In genomic region chr17:21286771-21287702, GRCh38 we compare ENCODE assay signal across 8 cellular contexts. TPM values are rescaled to one million over a fixed set of nuclear protein-coding genes. Genes with fewer than 3 reads are reported as not detected.
DNase-seq lines count a peak whose midpoint lies in the region; ATAC-seq and TF ChIP-seq lines count a peak whose summit lies in the region.

No MANE protein-coding gene starts in this region.

- peak overlapping the region; percentile 95 for H3K27ac Mint-ChIP-seq in activated naive CD4-positive, alpha-beta T cell treated with anti-CD3 and anti-CD28 coated beads for 36 hours
- H3K27ac Mint-ChIP-seq in activated naive CD4-positive, alpha-beta T cell treated with anti-CD3 and anti-CD28 coated beads, Interleukin-2, amount 10 ng/mL, durations not matched to agents 7 days and 5 days, result peak overlapping the region; percentile 91

- H3K27me3 ChIP-seq in stomach, result no peaks in the 10 kb centered on the region

- H3K4me1 ChIP-seq in stomach, result peaks cover 54 to 86% (median 81%) of the 10 kb centered on the region in 4 donors

- no peak for TF ChIP-seq POLR2A in stomach (IDR thresholded peaks at IDR 0.05)

- 16 to 28% (median 23%) methylated on average over 5 to 9 of the region's 9 CpGs for WGBS in stomach, 5 donors

- no peaks in the 10 kb centered on the region for H3K9me3 Mint-ChIP-seq in activated naive CD4-positive, alpha-beta T cell treated with anti-CD3 and anti-CD28 coated beads for 36 hours
- H3K9me3 Mint-ChIP-seq in activated naive CD4-positive, alpha-beta T cell treated with anti-CD3 and anti-CD28 coated beads, Interleukin-2, amount 10 ng/mL, durations not matched to agents 7 days and 5 days, result no peaks in the 10 kb centered on the region

- peaks cover 60% of the 10 kb centered on the region for H3K4me1 Mint-ChIP-seq in activated naive CD4-positive, alpha-beta T cell treated with anti-CD3 and anti-CD28 coated beads for 36 hours (ENCODE audit: low read depth)
- H3K4me1 Mint-ChIP-seq in activated naive CD4-positive, alpha-beta T cell treated with anti-CD3 and anti-CD28 coated beads, Interleukin-2, amount 10 ng/mL, durations not matched to agents 7 days and 5 days, result peaks cover 45% of the 10 kb centered on the region

- peaks cover 7% of the 10 kb centered on the region for H3K27me3 Mint-ChIP-seq in activated naive CD4-positive, alpha-beta T cell treated with anti-CD3 and anti-CD28 coated beads for 36 hours (ENCODE audit: low read depth)
- H3K27me3 Mint-ChIP-seq in activated naive CD4-positive, alpha-beta T cell treated with anti-CD3 and anti-CD28 coated beads, Interleukin-2, amount 10 ng/mL, durations not matched to agents 7 days and 5 days, result peaks cover 2% of the 10 kb centered on the region

- H3K27ac ChIP-seq in stomach, result peak overlapping the region; percentile 93 to 98 (median 98)

- ATAC-seq in left colon (peak; percentile 49), HG03097 (IDR thresholded peaks at IDR 0.05; ENCODE audit: low FRiP score, unreplicated experiment) (no peak), HG03354 (IDR thresholded peaks at IDR 0.05; ENCODE audit: poor library complexity, severe bottlenecking, unreplicated experiment) (no peak)

- intact Hi-C loops in activated naive CD4-positive, alpha-beta T cell treated with anti-CD3 and anti-CD28 coated beads for 36 hours (cut with micrococcal nuclease), result loop anchor here (1.0 to 10.0 kb wide), 5 partner anchors 244 to 482 kb away; partner anchors contain the start of gene USP22
- intact Hi-C loops in left colon (cut with DNase I, micrococcal nuclease), result no loop called here
- intact Hi-C loops in stomach (cut with DNase I; ENCODE audit: low total_unique reads), result no loop called here

- peaks cover 0 to 2% (median 0%) of the 10 kb centered on the region in 4 donors for H3K9me3 ChIP-seq in stomach

- peaks cover 17% of the 10 kb centered on the region for H3K36me3 Mint-ChIP-seq in activated naive CD4-positive, alpha-beta T cell treated with anti-CD3 and anti-CD28 coated beads for 36 hours (ENCODE audit: low read depth)
- H3K36me3 Mint-ChIP-seq in activated naive CD4-positive, alpha-beta T cell treated with anti-CD3 and anti-CD28 coated beads, Interleukin-2, amount 10 ng/mL, durations not matched to agents 7 days and 5 days, result peaks cover 18% of the 10 kb centered on the region

- CTCF ChIA-PET in activated naive CD4-positive, alpha-beta T cell treated with anti-CD3 and anti-CD28 coated beads for 36 hours (lab: Charles Lee), result interaction anchor here (1.1 to 4.0 kb wide), 11 partner anchors 8 to 248 kb away, joined by 3 to 26 read pairs (median 5); no protein-coding TSS in a partner anchor
- CTCF ChIA-PET in activated naive CD4-positive, alpha-beta T cell treated with anti-CD3 and anti-CD28 coated beads, Interleukin-2, amount 10 ng/mL, durations not matched to agents 7 days and 5 days (lab: Charles Lee), result interaction anchor here (0.6 to 2.4 kb wide), 6 partner anchors 8 to 243 kb away, joined by 3 to 19 read pairs (median 6); no protein-coding TSS in a partner anchor

- H3K4me3 Mint-ChIP-seq in activated naive CD4-positive, alpha-beta T cell treated with anti-CD3 and anti-CD28 coated beads for 36 hours, result peak overlapping the region; percentile 100
- peak overlapping the region; percentile 93 for H3K4me3 Mint-ChIP-seq in activated naive CD4-positive, alpha-beta T cell treated with anti-CD3 and anti-CD28 coated beads, Interleukin-2, amount 10 ng/mL, durations not matched to agents 7 days and 5 days

- TF ChIP-seq CTCF in stomach (IDR thresholded peaks at IDR 0.05), result no peak

- H3K36me3 ChIP-seq in stomach, result peaks cover 0 to 9% (median 8%) of the 10 kb centered on the region in 4 donors

- peak overlapping the region; percentile 82 to 96 (median 82) for H3K4me3 ChIP-seq in stomach

- DNase-seq in activated naive CD4-positive, alpha-beta T cell treated with anti-CD3 and anti-CD28 coated beads for 36 hours, result peak; percentile 79
- DNase-seq in activated naive CD4-positive, alpha-beta T cell treated with anti-CD3 and anti-CD28 coated beads, Interleukin-2, amount 50 U/mL, for 16 hours, result no peak
- DNase-seq in activated naive CD4-positive, alpha-beta T cell treated with anti-CD3 and anti-CD28 coated beads, Interleukin-2, amount 10 ng/mL, durations not matched to agents 7 days and 5 days, result no peak
- DNase-seq in left colon (peak; percentile 69 to 84), stomach (peak; percentile 88), DMS79 treated with DMSO at 0.1 percent for 48 hours (lab: John Stamatoyannopoulos, UW) (no peak)

- TF ChIP-seq EP300 in stomach (IDR thresholded peaks at IDR 0.05), result no peak

RNA-seq across cellular contexts. Expression of gene MAP2K3, which starts 2.5 kb away (rescaled TPM):
- 10 to 100 TPM; 87.0 to 87.2 TPM for total RNA-seq in activated naive CD4-positive, alpha-beta T cell treated with anti-CD3 and anti-CD28 coated beads for 36 hours
- total RNA-seq in left colon (10 to 100 TPM; 74.2 to 75.8 TPM), stomach (100 to 1,000 TPM in 1 of 5 donors, 10 to 100 TPM in 4; 22.6 to 101 (median 66.2) TPM)
- 10 to 100 TPM; 27.8 to 41.2 (median 40.6) TPM for polyA plus RNA-seq in stomach

RNA-seq across cellular contexts. Expression of gene NATD1, which starts 33.8 kb away (rescaled TPM):
- total RNA-seq in activated naive CD4-positive, alpha-beta T cell treated with anti-CD3 and anti-CD28 coated beads for 36 hours, result 1 to 10 TPM; 2.1 to 2.5 TPM
- 1 to 10 TPM; 3.1 to 5.6 TPM for total RNA-seq in left colon
- total RNA-seq in stomach, result 1 to 10 TPM; 2.2 to 9.0 (median 3.8) TPM
- polyA plus RNA-seq in stomach, result 1 to 10 TPM; 2.2 to 6.7 (median 4.9) TPM

Comparison
In these comparisons a context has a peak if more than half of its experiments do, and no peak if none do; other contexts are left out.
1. DNase-seq: peak in activated naive CD4-positive, alpha-beta T cell treated with anti-CD3 and anti-CD28 coated beads for 36 hours (single experiment), left colon (2 of 2) and stomach (single experiment); none in activated naive CD4-positive, alpha-beta T cell treated with anti-CD3 and anti-CD28 coated beads, Interleukin-2, amount 50 U/mL, for 16 hours (single experiment), activated naive CD4-positive, alpha-beta T cell treated with anti-CD3 and anti-CD28 coated beads, Interleukin-2, amount 10 ng/mL, durations not matched to agents 7 days and 5 days (single experiment) and DMS79 treated with DMSO at 0.1 percent for 48 hours (single experiment).